In genomic region chr4:53128959-53129358, GRCh38 we compare ENCODE assay signal across 18 cellular contexts.
A peak's percentile ranks its signal among the peaks of the same experiment; 100 is the strongest.
DNase-seq lines count a peak whose midpoint lies in the region; ATAC-seq, FAIRE-seq and TF ChIP-seq lines count a peak whose summit lies in the region.
"Had no signal": no experiment of that assay in that cellular context is flagged by ENCODE, and none has a peak within 500 bp of the region (broad histone marks: within the 10 kb centered on the region; RNA-seq: fewer than 3 reads in every experiment).

No MANE protein-coding gene starts in this region.

- no peak overlapping the region for H2AFZ ChIP-seq in mesenchymal stem cell (ENCODE audit: low read depth, low read length)
- H2AFZ ChIP-seq: GM23338 had no signal

- H3K4me2 ChIP-seq in mesenchymal stem cell (ENCODE audit: low read length, poor library complexity, severe bottlenecking), result no peak overlapping the region
- H3K4me2 ChIP-seq: GM23338 had no signal

- H4K91ac ChIP-seq in mesenchymal stem cell (ENCODE audit: low read length), result no peak overlapping the region

- no peak overlapping the region for H2AK5ac ChIP-seq in mesenchymal stem cell (ENCODE audit: low read length, severe bottlenecking)

- peak overlapping the region; percentile 37 for H3K9ac ChIP-seq in mesenchymal stem cell (ENCODE audit: low read length)

- no peak for ATAC-seq in activated CD8-positive, alpha-beta memory T cell treated with anti-CD3 and anti-CD28 coated beads, Interleukin-2, amount 10 ng/mL, durations not matched to agents 7 days and 5 days
- ATAC-seq: GM23338, left colon had no signal

- no peaks in the 10 kb centered on the region for H3K27me3 Mint-ChIP-seq in activated CD8-positive, alpha-beta memory T cell treated with anti-CD3 and anti-CD28 coated beads, Interleukin-2, amount 10 ng/mL, durations not matched to agents 7 days and 5 days
- H3K27me3 Mint-ChIP-seq: activated naive CD4-positive, alpha-beta T cell treated with anti-CD3 and anti-CD28 coated beads, Interleukin-2, amount 50 U/mL, for 24 hours had no signal

- no peak overlapping the region for H3K14ac ChIP-seq in mesenchymal stem cell (ENCODE audit: low read length in 2 of 2)

- no peaks in the 10 kb centered on the region for H3K4me1 ChIP-seq in mesenchymal stem cell (ENCODE audit: control insufficient read depth, insufficient read depth, low read depth, low read length)

- no peak overlapping the region for H3K4me3 Mint-ChIP-seq in activated CD8-positive, alpha-beta memory T cell treated with anti-CD3 and anti-CD28 coated beads, Interleukin-2, amount 10 ng/mL, durations not matched to agents 7 days and 5 days
- H3K4me3 Mint-ChIP-seq: activated naive CD4-positive, alpha-beta T cell treated with anti-CD3 and anti-CD28 coated beads, Interleukin-2, amount 50 U/mL, for 24 hours; GM23338 had no signal

- no peak overlapping the region for H4K8ac ChIP-seq in mesenchymal stem cell (ENCODE audit: low read length)

- H2BK120ac ChIP-seq in mesenchymal stem cell (ENCODE audit: low read depth, low read length), result no peak overlapping the region

- H3K36me3 Mint-ChIP-seq in activated CD8-positive, alpha-beta memory T cell treated with anti-CD3 and anti-CD28 coated beads, Interleukin-2, amount 10 ng/mL, durations not matched to agents 7 days and 5 days, result peaks cover 9% of the 10 kb centered on the region

- no peak overlapping the region for H2BK15ac ChIP-seq in mesenchymal stem cell (ENCODE audit: low read depth, poor library complexity, severe bottlenecking)

- WGBS in mesenchymal stem cell, result no CpG with 5 or more reads among the region's 2 CpGs

- H3K27ac Mint-ChIP-seq in activated CD8-positive, alpha-beta memory T cell treated with anti-CD3 and anti-CD28 coated beads, Interleukin-2, amount 10 ng/mL, durations not matched to agents 7 days and 5 days, result no peak overlapping the region
- H3K27ac Mint-ChIP-seq: activated naive CD4-positive, alpha-beta T cell treated with anti-CD3 and anti-CD28 coated beads, Interleukin-2, amount 50 U/mL, for 24 hours; GM23338 had no signal

- H3K27ac ChIP-seq in mesenchymal stem cell (ENCODE audit: low read length, poor library complexity, severe bottlenecking), result no peak overlapping the region

- DNase-seq in DMS79 (lab: John Stamatoyannopoulos, UW) (peak; percentile 11), LNCaP clone FGC (ENCODE audit: low read depth) (peak; percentile 23), mesenchymal stem cell (no peak), NCI-H128 (lab: John Stamatoyannopoulos, UW; ENCODE audit: unreplicated experiment) (no peak), GM10266 (ENCODE audit: extremely low spot score) (no peak)
- DNase-seq in activated CD8-positive, alpha-beta memory T cell treated with anti-CD3 and anti-CD28 coated beads, Interleukin-2, amount 10 ng/mL, durations not matched to agents 7 days and 5 days, result no peak
- no peak for DNase-seq in activated effector memory CD4-positive, alpha-beta T cell treated with anti-CD3 and anti-CD28 coated beads, Interleukin-2, amount 50 U/mL, for 16 hours
- DNase-seq: activated CD4-positive, alpha-beta T cell treated with anti-CD3 and anti-CD28 coated beads, Interleukin-2, amount 50 U/mL, for 1 hour; GDM1; IMR-90; left colon; NCI-H2227 treated with DMSO at 0.1 percent for 48 hours; small intestine; stimulated activated CD4-positive, alpha-beta T cell treated with anti-CD3 and anti-CD28 coated beads, Interleukin-4, amount 100 ng/mL, for 4 hours; stimulated activated CD8-positive, alpha-beta memory T cell treated with anti-CD3 and anti-CD28 coated beads, Interleukin-4, amount 100 ng/mL, for 48 hours had no signal

- H3K27me3 ChIP-seq in mesenchymal stem cell (ENCODE audit: control insufficient read depth in 1 of 2, insufficient read depth in 1 of 2, low read length in 2 of 2), result no peaks in the 10 kb centered on the region

- no peaks in the 10 kb centered on the region for H3K4me1 Mint-ChIP-seq in activated CD8-positive, alpha-beta memory T cell treated with anti-CD3 and anti-CD28 coated beads, Interleukin-2, amount 10 ng/mL, durations not matched to agents 7 days and 5 days
- H3K4me1 Mint-ChIP-seq: GM23338 had no signal

- TF ChIP-seq CTCF in LNCaP clone FGC (IDR thresholded peaks at IDR 0.05; ENCODE audit: control insufficient read depth, extremely low read depth, insufficient read depth) (no peak), GM10266 (IDR thresholded peaks at IDR 0.05; ENCODE audit: control insufficient read depth, insufficient read depth, low read depth, missing control alignments) (no peak)

- peaks cover 5% of the 10 kb centered on the region for H3K79me1 ChIP-seq in mesenchymal stem cell (replicated peaks; ENCODE audit: low read length, poor library complexity, severe bottlenecking)

- CTCF ChIA-PET in activated CD8-positive, alpha-beta memory T cell treated with anti-CD3 and anti-CD28 coated beads, Interleukin-2, amount 10 ng/mL, durations not matched to agents 7 days and 5 days (lab: Charles Lee), result no interaction called here

- no peak overlapping the region for H3K18ac ChIP-seq in mesenchymal stem cell (ENCODE audit: low read depth in 1 of 2, low read length in 2 of 2)

- no peak overlapping the region for H3K4ac ChIP-seq in mesenchymal stem cell (ENCODE audit: low read depth in 1 of 2, low read length in 2 of 2)

- no peak overlapping the region for H2BK5ac ChIP-seq in mesenchymal stem cell (ENCODE audit: low read depth, low read length, poor library complexity, severe bottlenecking)

- no peak overlapping the region for H3K23ac ChIP-seq in mesenchymal stem cell (ENCODE audit: low read length in 2 of 2)

- no peak overlapping the region for H3K4me3 ChIP-seq in LNCaP clone FGC (ENCODE audit: low read depth, low read length)
- H3K4me3 ChIP-seq in mesenchymal stem cell (ENCODE audit: insufficient read depth in 1 of 2, low read depth in 1 of 2, low read length in 2 of 2), result no peak overlapping the region
- H3K4me3 ChIP-seq: GM23338 had no signal

- H3K36me3 ChIP-seq in mesenchymal stem cell (ENCODE audit: control insufficient read depth in 1 of 2, insufficient read depth in 2 of 2, low read depth in 1 of 2, low read length in 2 of 2), result no peaks in the 10 kb centered on the region

- H3K9me3 ChIP-seq in mesenchymal stem cell (ENCODE audit: control insufficient read depth, low read length), result no peaks in the 10 kb centered on the region

- no peaks in the 10 kb centered on the region for H3K9me3 Mint-ChIP-seq in activated CD8-positive, alpha-beta memory T cell treated with anti-CD3 and anti-CD28 coated beads, Interleukin-2, amount 10 ng/mL, durations not matched to agents 7 days and 5 days (ENCODE audit: low read depth)
- H3K9me3 Mint-ChIP-seq: activated naive CD4-positive, alpha-beta T cell treated with anti-CD3 and anti-CD28 coated beads, Interleukin-2, amount 50 U/mL, for 24 hours; GM23338 had no signal

- FAIRE-seq in endometrium (lab: Jason Lieb, UNC), result peak; percentile 95
- FAIRE-seq: small intestine had no signal

- no peak overlapping the region for H2BK12ac ChIP-seq in mesenchymal stem cell (ENCODE audit: low read length in 2 of 2)

Comparison
In these comparisons a context has a peak if more than half of its experiments do, and no peak if none do; other contexts are left out.
1. DNase-seq: peak in DMS79 (single experiment) and LNCaP clone FGC (single experiment); none in mesenchymal stem cell (single experiment), NCI-H128 (single experiment), activated CD8-positive, alpha-beta memory T cell treated with anti-CD3 and anti-CD28 coated beads, Interleukin-2, amount 10 ng/mL, durations not matched to agents 7 days and 5 days (single experiment), activated effector memory CD4-positive, alpha-beta T cell treated with anti-CD3 and anti-CD28 coated beads, Interleukin-2, amount 50 U/mL, for 16 hours (single experiment) and GM10266 (single experiment).